ENCODE assay signal across 1 cellular context in genomic region chr7:98830972-98831548, GRCh38.
TF ChIP-seq lines count a peak whose summit lies in the region.

No MANE protein-coding gene starts in this region.

TF ChIP-seq in HepG2, 621 proteins besides CTCF, POLR2A, EP300 and RAD21:
- TF ChIP-seq ZNF24 (IDR thresholded peaks at IDR 0.05) (0 out of 2 replicates have a peak, but pooled peaks have one; percentile 56), ATF4 (CRISPR knock-in tag; IDR thresholded peaks at IDR 0.05) (no peak), ZNF737 (CRISPR knock-in tag; IDR thresholded peaks at IDR 0.05; ENCODE audit: borderline replicate concordance) (no peak), ZNF614 (CRISPR knock-in tag; IDR thresholded peaks at IDR 0.05; ENCODE audit: borderline replicate concordance) (no peak)
TF ChIP-seq in HepG2: peak in this region for 1.
